Comparison of ENCODE assay signal across 8 cellular contexts in the genomic region with DNA sequence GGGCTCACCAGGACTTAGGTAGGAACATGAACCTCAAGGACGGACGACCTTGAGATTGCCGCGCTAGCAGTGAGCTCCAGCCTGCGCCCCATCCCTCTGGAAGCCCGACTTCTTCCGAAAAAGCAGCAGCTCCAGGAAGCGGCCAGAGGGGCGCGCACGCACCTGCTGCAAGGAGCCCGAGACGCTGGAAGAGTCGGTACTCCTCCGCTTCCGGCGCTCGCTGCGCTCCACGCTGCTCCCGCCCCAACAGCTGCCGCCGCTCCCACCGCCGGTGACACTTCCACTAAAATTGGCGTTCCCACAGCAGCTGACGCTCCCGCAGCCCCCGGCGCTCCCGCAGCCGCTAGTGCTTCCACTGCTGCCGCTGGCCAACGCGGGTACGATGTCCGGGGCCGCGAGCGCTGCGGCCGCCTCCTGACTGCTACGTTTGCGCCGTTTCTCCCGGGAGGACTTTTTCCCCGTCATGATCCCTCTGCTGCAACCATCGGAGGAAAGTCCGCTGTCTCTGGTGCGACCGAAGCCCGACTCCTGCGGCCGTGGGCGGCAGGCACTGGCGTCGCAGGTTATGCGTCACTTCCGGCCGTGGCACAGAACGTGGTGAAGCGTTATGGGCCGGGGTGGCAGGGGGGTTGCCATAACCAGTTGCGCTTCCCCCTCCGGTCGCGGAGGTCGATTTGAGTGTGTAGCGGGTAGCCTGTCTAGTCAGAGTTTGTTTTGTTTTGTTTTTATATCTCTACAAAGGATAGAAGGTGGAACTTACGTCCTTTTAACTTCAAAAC.
DNase-seq lines count a peak whose midpoint lies in the region; ATAC-seq lines count a peak whose summit lies in the region.

A gene with protein sequence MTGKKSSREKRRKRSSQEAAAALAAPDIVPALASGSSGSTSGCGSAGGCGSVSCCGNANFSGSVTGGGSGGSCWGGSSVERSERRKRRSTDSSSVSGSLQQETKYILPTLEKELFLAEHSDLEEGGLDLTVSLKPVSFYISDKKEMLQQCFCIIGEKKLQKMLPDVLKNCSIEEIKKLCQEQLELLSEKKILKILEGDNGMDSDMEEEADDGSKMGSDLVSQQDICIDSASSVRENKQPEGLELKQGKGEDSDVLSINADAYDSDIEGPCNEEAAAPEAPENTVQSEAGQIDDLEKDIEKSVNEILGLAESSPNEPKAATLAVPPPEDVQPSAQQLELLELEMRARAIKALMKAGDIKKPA (minus strand): TSS at position 552 of the 779 bp plus-strand sequence. CDS start 87 bp downstream, at position 465.

- DNase-seq in AG08395 (ENCODE audit: low spot score) (peak; percentile 95), NCI-H2196 treated with DMSO at 0.1 percent for 48 hours (lab: John Stamatoyannopoulos, UW; ENCODE audit: unreplicated experiment) (peak; percentile 93), iris pigment epithelial cell (ENCODE audit: low read depth) (peak; percentile 94)
- DNase-seq in activated CD4-positive, CD25-positive, alpha-beta regulatory T cell (lab: John Stamatoyannopoulos, UW), result peak; percentile 86 to 87 (median 86)
- peak; percentile 89 for DNase-seq in central memory CD4-positive, alpha-beta T cell
- peak; percentile 93 for DNase-seq in stimulated activated CD4-positive, alpha-beta T cell treated with anti-CD3 and anti-CD28 coated beads, Interleukin-12 subunit alpha, Interleukin-12 subunit beta, amount 100 ng/mL, for 4 hours

- ATAC-seq in GM18873 (IDR thresholded peaks at IDR 0.05; ENCODE audit: low FRiP score, unreplicated experiment), result peak; percentile 94
- ATAC-seq in HG03139 (IDR thresholded peaks at IDR 0.05; ENCODE audit: unreplicated experiment), result peak; percentile 94

Comparison
In these comparisons a context has a peak if more than half of its experiments do, and no peak if none do; other contexts are left out.
1. Peak in every context shown above with its lines: DNase-seq and ATAC-seq.